In the genomic region with DNA sequence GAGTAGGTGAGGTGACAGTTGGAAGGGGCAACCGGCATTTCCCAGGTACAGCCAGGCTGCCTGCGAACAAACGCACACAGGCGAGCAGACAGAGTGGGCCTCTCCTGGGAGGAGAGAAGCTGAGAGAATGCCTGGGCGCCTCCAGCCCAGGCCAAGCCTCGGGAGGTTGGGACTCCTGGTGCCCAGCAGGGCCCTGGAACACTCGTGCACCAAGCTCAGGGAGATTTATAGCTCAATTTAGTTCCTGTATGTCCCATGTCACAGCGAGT, we compare ENCODE assay signal across 1 cellular context.
TF ChIP-seq lines count a peak whose summit lies in the region.

No MANE protein-coding gene starts in this region.

TF ChIP-seq in H1, 55 proteins besides CTCF, POLR2A, EP300 and RAD21:
- TF ChIP-seq CBX8 (IDR thresholded peaks at IDR 0.05; ENCODE audit: borderline replicate concordance, low read depth, low read length): no peak
